10 cellular contexts compared by ENCODE assay signal in the genomic region with DNA sequence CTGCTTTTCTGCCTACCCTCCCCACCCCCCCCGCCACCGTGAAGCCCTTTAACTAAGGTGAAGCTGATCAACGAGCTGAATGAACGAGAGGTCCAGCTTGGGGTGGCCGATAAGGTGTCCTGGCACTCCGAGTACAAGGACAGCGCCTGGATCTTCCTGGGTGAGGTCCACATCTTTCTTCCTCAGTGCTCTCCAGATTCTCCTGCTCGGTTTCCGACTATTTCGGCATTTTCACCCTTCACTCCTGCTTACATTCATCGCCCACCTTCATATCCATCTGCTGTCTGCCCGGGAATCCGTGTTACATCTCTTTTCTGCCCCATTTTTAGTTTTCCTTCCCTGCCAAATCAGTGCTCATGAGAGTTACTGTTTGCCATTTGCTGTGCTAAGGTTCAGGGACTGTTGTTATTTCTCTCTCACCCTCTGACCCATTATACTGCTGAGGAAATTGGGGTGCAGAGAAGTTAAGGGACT. TPM values are rescaled to one million over a fixed set of nuclear protein-coding genes. Genes with fewer than 3 reads are reported as not detected.
DNase-seq lines count a peak whose midpoint lies in the region; ATAC-seq, FAIRE-seq and TF ChIP-seq lines count a peak whose summit lies in the region.
"Had no signal": no experiment of that assay in that cellular context is flagged by ENCODE, and none has a peak within 500 bp of the region (broad histone marks: within the 10 kb centered on the region; RNA-seq: fewer than 3 reads in every experiment).

No MANE protein-coding gene starts in this region.

- FAIRE-seq in HepG2 (lab: Jason Lieb, UNC) = peak; percentile 58

- TF ChIP-seq POLR2A in HepG2 (IDR thresholded peaks at IDR 0.05; ENCODE audit: insufficient read depth in 1 of 2, low read depth in 2 of 2, low read length in 2 of 2) = no peak
- TF ChIP-seq POLR2A in thyroid gland (IDR thresholded peaks at IDR 0.05) = no peak

- H3K27ac Mint-ChIP-seq in activated naive CD8-positive, alpha-beta T cell = peak overlapping the region; percentile 91

- DNase-seq in activated T-cell treated with anti-CD3 and anti-CD28 coated beads for 24 hours (ENCODE audit: low read depth) (peak; percentile 0), HepG2 (ENCODE audit: low spot score) (no peak), thyroid gland (no peak), midbrain (lab: John Stamatoyannopoulos, UW) (no peak), SIG-M5 treated with dmso at 0.1 percent for 504 hours (lab: John Stamatoyannopoulos, UW; ENCODE audit: unreplicated experiment) (no peak)
- DNase-seq in activated T-cell treated with anti-CD3 and anti-CD28 coated beads, Interleukin-2, amount 50 U/mL, for 48 hours = no peak

- H3K4me1 Mint-ChIP-seq in activated naive CD8-positive, alpha-beta T cell (ENCODE audit: low read depth) = peaks cover 27% of the 10 kb centered on the region

- peak overlapping the region; percentile 87 for H3K27ac ChIP-seq in HepG2 (ENCODE audit: extremely low read length, insufficient read depth, low read length)
- peak overlapping the region in 2 of 3 donors; percentile 61 to 80 for H3K27ac ChIP-seq in thyroid gland

- no peak for TF ChIP-seq RAD21 in HepG2 (CRISPR knock-in tag; IDR thresholded peaks at IDR 0.05)

- H3K4me2 ChIP-seq in HepG2 (ENCODE audit: low read depth, low read length) = peak overlapping the region; percentile 83

- intact Hi-C loops in HepG2 (cut with micrococcal nuclease; ENCODE audit: unreplicated experiment) = no loop called here
- intact Hi-C loops in thyroid gland (cut with DNase I) = no loop called here

- peak overlapping the region; percentile 67 to 83 (median 83); a peak in 5 of 6 replicates for H3K4me3 ChIP-seq in HepG2 (replicated peaks in 1 of 3; ENCODE audit: insufficient read depth in 1 of 3, low read depth in 2 of 3, low read length in 3 of 3)
- peak overlapping the region in 2 of 3 donors; percentile 37 to 60 for H3K4me3 ChIP-seq in thyroid gland (replicated peaks in 1 of 3)

- H3K4me1 ChIP-seq in HepG2 (ENCODE audit: insufficient read depth, low read length) = peaks cover 18% of the 10 kb centered on the region
- peaks cover 0 to 7% of the 10 kb centered on the region in 2 donors for H3K4me1 ChIP-seq in thyroid gland

- no peaks in the 10 kb centered on the region for H3K9me3 Mint-ChIP-seq in activated naive CD8-positive, alpha-beta T cell (ENCODE audit: low read depth)

- WGBS in HepG2 (ENCODE audit: low lambda C conversion rate) = 2% methylated on average over 8 of the region's 13 CpGs
- WGBS in thyroid gland, 2 donors = 1 to 3% methylated on average over 9 to 11 of the region's 13 CpGs

- H3K9ac ChIP-seq in HepG2 (ENCODE audit: insufficient read depth, low read depth, low read length) = peak overlapping the region; percentile 78

- H3K4me3 Mint-ChIP-seq in activated naive CD8-positive, alpha-beta T cell = peak overlapping the region; percentile 97

- H3K27me3 ChIP-seq in HepG2 (ENCODE audit: control insufficient read depth in 1 of 2, insufficient read depth in 2 of 2, low read length in 2 of 2) (no peaks in the 10 kb centered on the region; a peak in 1 of 5 replicates), thyroid gland (no peaks in the 10 kb centered on the region)

- in situ Hi-C loops in HepG2 (cut with HindIII; ENCODE audit: extremely low pct_ligation_motif_present, low pct_unique_long_range_greater_than_20kb) = no loop called here

- H3K9me3 ChIP-seq in HepG2 (ENCODE audit: low read length) = no peaks in the 10 kb centered on the region
- no peaks in the 10 kb centered on the region for H3K9me3 ChIP-seq in thyroid gland

- BruUV-seq in HepG2 (replicated peaks; lab: Mats Ljungman, UMichigan) = TSS peak; percentile 67

- ATAC-seq in HepG2 (peak; percentile 43), HG03025 (IDR thresholded peaks at IDR 0.05; ENCODE audit: low FRiP score, unreplicated experiment) (no peak)

- POLR2A ChIA-PET in HepG2 (lab: Yijun Ruan, JAX) = interaction anchor here (0.7 to 1.0 kb wide), 2 partner anchors 12 to 16 kb away, joined by 3 read pairs; no protein-coding TSS in a partner anchor

- H3K36me3 Mint-ChIP-seq in activated naive CD8-positive, alpha-beta T cell = no peaks in the 10 kb centered on the region

- no peak overlapping the region for H2AFZ ChIP-seq in HepG2 (ENCODE audit: low read length)

- TF ChIP-seq EP300 in HepG2 (IDR thresholded peaks at IDR 0.05; ENCODE audit: low read depth in 2 of 2, low read length in 2 of 2) (no peak), HepG2 (CRISPR knock-in tag; IDR thresholded peaks at IDR 0.05; ENCODE audit: borderline replicate concordance) (no peak)

- no peak for TF ChIP-seq CTCF in HepG2 (CRISPR knock-in tag; IDR thresholded peaks at IDR 0.05)
- TF ChIP-seq CTCF in thyroid gland (IDR thresholded peaks at IDR 0.05) = no peak

- no peaks in the 10 kb centered on the region for H4K20me1 ChIP-seq in HepG2 (ENCODE audit: insufficient read depth, low read length)

- peaks cover 10% of the 10 kb centered on the region for H3K79me2 ChIP-seq in HepG2 (ENCODE audit: insufficient read depth, low read length)

- H3K36me3 ChIP-seq in HepG2 (replicated peaks in 1 of 2; ENCODE audit: control insufficient read depth in 1 of 2, insufficient read depth in 2 of 2, low read length in 2 of 2) = no peaks in the 10 kb centered on the region; a peak in 1 of 5 replicates
- H3K36me3 ChIP-seq in thyroid gland = no peaks in the 10 kb centered on the region

- CTCF ChIA-PET in HepG2 (lab: Yijun Ruan, JAX; ENCODE audit: low intra/inter-chr PET ratio, low total read pairs) = no interaction called here

- H3K27me3 Mint-ChIP-seq in activated naive CD8-positive, alpha-beta T cell = no peaks in the 10 kb centered on the region

TF ChIP-seq in HepG2, 621 proteins besides CTCF, POLR2A, EP300 and RAD21:
- no peak for TF ChIP-seq ZNF724P (CRISPR knock-in tag; IDR thresholded peaks at IDR 0.05; ENCODE audit: borderline replicate concordance)
- no peak for TF ChIP-seq NFE2 (CRISPR knock-in tag; IDR thresholded peaks at IDR 0.05)
- no peak for TF ChIP-seq ZKSCAN5 (CRISPR knock-in tag; IDR thresholded peaks at IDR 0.05)
- no peak for TF ChIP-seq ZNF232 (CRISPR knock-in tag; IDR thresholded peaks at IDR 0.05; ENCODE audit: borderline replicate concordance)
- TF ChIP-seq ZNF629 (CRISPR knock-in tag; conservative IDR thresholded peaks at IDR 0.05) = no peak
- TF ChIP-seq ZNF766 (CRISPR knock-in tag; IDR thresholded peaks at IDR 0.05; ENCODE audit: borderline replicate concordance) = no peak
- no peak for TF ChIP-seq PLRG1 (conservative IDR thresholded peaks at IDR 0.05)

RNA-seq across cellular contexts. Expression of gene RBMX2, which starts 0.5 kb away (rescaled TPM):
- 24.4 and 29.2 TPM in 2 replicates for total RNA-seq in HepG2 (2016; rRNA removed; fragmentation: Illumina TruSeq; extraction: Trizol)
- total RNA-seq in HepG2 (2016; cell fraction: cytosol; rRNA removed; fragmentation: Illumina TruSeq; extraction: Trizol; ENCODE audit: low read depth) = 8.9 and 11.0 TPM in 2 replicates
- 25.1 and 29.9 TPM in 2 replicates for total RNA-seq in HepG2 (2016; cell fraction: insoluble cytoplasmic fraction; rRNA removed; fragmentation: Illumina TruSeq; extraction: Trizol)
- total RNA-seq in HepG2 (2016; cell fraction: membrane; rRNA removed; fragmentation: Illumina TruSeq; extraction: Trizol) = 18.7 and 21.2 TPM in 2 replicates
- 12.9 and 13.3 TPM in 2 replicates for total RNA-seq in HepG2 (2016; cell fraction: nucleus; rRNA removed; fragmentation: Illumina TruSeq; extraction: Trizol)
- polyA plus RNA-seq in HepG2 (2011; rRNA removed) = 10.6 and 13.9 TPM in 2 replicates
- 7.2 and 10.2 TPM in 2 replicates for polyA plus RNA-seq in HepG2 (2011; cell fraction: cytosol; rRNA removed)
- polyA plus RNA-seq in HepG2 (2011; cell fraction: nucleus; rRNA removed) = 3.9 and 8.1 TPM in 2 replicates
- 15.9 and 16.5 TPM in 2 replicates for polyA plus RNA-seq in HepG2 (2012)
- polyA plus RNA-seq in HepG2 (2016; cell fraction: cytosol; fragmentation: Illumina TruSeq; extraction: Trizol; ENCODE audit: low read depth) = 7.8 and 8.6 TPM in 2 replicates
- 23.3 and 24.2 TPM in 2 replicates for polyA plus RNA-seq in HepG2 (2016; cell fraction: insoluble cytoplasmic fraction; fragmentation: Illumina TruSeq; extraction: Trizol; ENCODE audit: low read depth)
- polyA plus RNA-seq in HepG2 (2016; cell fraction: membrane; fragmentation: Illumina TruSeq; extraction: Trizol; ENCODE audit: low read depth) = 13.8 and 15.0 TPM in 2 replicates
- 19.1 and 21.0 TPM in 2 replicates for polyA plus RNA-seq in HepG2 (2016; cell fraction: nucleus; fragmentation: Illumina TruSeq; extraction: Trizol; ENCODE audit: insufficient read depth, low read depth)
- polyA minus RNA-seq in HepG2 (2011; rRNA and poly(A)+ RNA removed; ENCODE audit: low replicate concordance) = 3.4 and 7.1 TPM in 2 replicates
- polyA minus RNA-seq in HepG2 (2011; cell fraction: cytosol; rRNA and poly(A)+ RNA removed) = 4.0 and 4.5 TPM in 2 replicates
- 9.0 and 9.9 TPM in 2 replicates for polyA minus RNA-seq in HepG2 (2011; cell fraction: nucleus; rRNA and poly(A)+ RNA removed)
- total RNA-seq in thyroid gland = 10 to 100 TPM; 11.5 to 27.1 (median 14.1) TPM

RNA-seq across cellular contexts. Expression of gene GPR119, which starts 16.8 kb away (rescaled TPM):
- 2.2 and 2.6 TPM in 2 replicates for total RNA-seq in HepG2 (2016; rRNA removed; fragmentation: Illumina TruSeq; extraction: Trizol)
- total RNA-seq in HepG2 (2016; cell fraction: cytosol; rRNA removed; fragmentation: Illumina TruSeq; extraction: Trizol; ENCODE audit: low read depth) = 0.53 and 0.81 TPM in 2 replicates
- 3.2 TPM in 2 replicates for total RNA-seq in HepG2 (2016; cell fraction: insoluble cytoplasmic fraction; rRNA removed; fragmentation: Illumina TruSeq; extraction: Trizol)
- total RNA-seq in HepG2 (2016; cell fraction: membrane; rRNA removed; fragmentation: Illumina TruSeq; extraction: Trizol) = 2.9 TPM in 2 replicates
- 1.9 and 2.0 TPM in 2 replicates for total RNA-seq in HepG2 (2016; cell fraction: nucleus; rRNA removed; fragmentation: Illumina TruSeq; extraction: Trizol)
- polyA plus RNA-seq in HepG2 (2011; rRNA removed) = 3.5 and 5.5 TPM in 2 replicates
- 2.9 and 4.6 TPM in 2 replicates for polyA plus RNA-seq in HepG2 (2011; cell fraction: cytosol; rRNA removed)
- 2.1 and 2.5 TPM in 2 replicates for polyA plus RNA-seq in HepG2 (2011; cell fraction: nucleus; rRNA removed)
- polyA plus RNA-seq in HepG2 (2012) = 1.3 and 1.5 TPM in 2 replicates
- polyA plus RNA-seq in HepG2 (2016; cell fraction: cytosol; fragmentation: Illumina TruSeq; extraction: Trizol; ENCODE audit: low read depth) = 0.10 and 0.35 TPM in 2 replicates
- 1.0 and 1.8 TPM in 2 replicates for polyA plus RNA-seq in HepG2 (2016; cell fraction: insoluble cytoplasmic fraction; fragmentation: Illumina TruSeq; extraction: Trizol; ENCODE audit: low read depth)
- polyA plus RNA-seq in HepG2 (2016; cell fraction: membrane; fragmentation: Illumina TruSeq; extraction: Trizol; ENCODE audit: low read depth) = 0.79 and 1.1 TPM in 2 replicates
- polyA plus RNA-seq in HepG2 (2016; cell fraction: nucleus; fragmentation: Illumina TruSeq; extraction: Trizol; ENCODE audit: insufficient read depth, low read depth) = 0.67 and 2.6 TPM in 2 replicates
- polyA minus RNA-seq in HepG2 (2011; rRNA and poly(A)+ RNA removed; ENCODE audit: low replicate concordance) = 39.7 TPM in 1 of 2 replicates, not detected in the other
- 2.1 and 5.5 TPM in 2 replicates for polyA minus RNA-seq in HepG2 (2011; cell fraction: cytosol; rRNA and poly(A)+ RNA removed)
- polyA minus RNA-seq in HepG2 (2011; cell fraction: nucleus; rRNA and poly(A)+ RNA removed) = 3.0 and 3.6 TPM in 2 replicates
- total RNA-seq in thyroid gland = not detected
- total RNA-seq: Daoy; T-helper 1 cell treated with Interleukin-12 subunit alpha and Interleukin-12 subunit beta and Interleukin-4 antibody, amounts not matched to agents 30 ng/mL and 1 ng/mL, for 36 hours had no signal
